In the genomic region with DNA sequence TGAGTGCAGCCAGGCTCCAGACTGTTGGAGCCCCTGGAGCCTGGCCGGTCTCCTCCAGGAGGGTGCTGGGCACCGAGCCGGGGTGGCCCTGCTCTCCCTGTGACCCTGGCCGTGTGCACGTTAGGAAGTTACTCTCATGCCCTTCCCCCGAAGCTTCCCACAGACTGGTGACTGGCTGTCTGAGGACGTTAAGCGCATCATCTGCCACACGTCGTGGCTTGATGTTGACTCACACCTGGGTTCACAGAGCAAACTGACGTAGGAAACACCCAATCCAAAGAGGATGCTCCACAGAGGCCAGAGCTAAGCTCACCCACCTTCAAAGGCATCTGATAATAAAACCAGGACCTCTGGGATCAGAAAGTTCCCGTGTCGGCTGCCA, we compare ENCODE assay signal across 16 cellular contexts.
DNase-seq lines count a peak whose midpoint lies in the region; ATAC-seq and TF ChIP-seq lines count a peak whose summit lies in the region.
"Had no signal": no experiment of that assay in that cellular context is flagged by ENCODE, and none has a peak within 500 bp of the region (broad histone marks: within the 10 kb centered on the region; RNA-seq: fewer than 3 reads in every experiment).

No MANE protein-coding gene starts in this region.

- H3K4me1 ChIP-seq in PC-3 (ENCODE audit: insufficient read depth, low read length) = no peaks in the 10 kb centered on the region
- H3K4me1 ChIP-seq: colonic mucosa had no signal

- H3F3A ChIP-seq in PC-3 (ENCODE audit: low read length, unreplicated experiment) = no peaks in the 10 kb centered on the region

- H4K20me1 ChIP-seq in PC-3 (ENCODE audit: low read length) = no peaks in the 10 kb centered on the region

- H3K4me3 ChIP-seq in PC-3 (ENCODE audit: low read length) = no peak overlapping the region
- H3K4me3 ChIP-seq: colonic mucosa, ovary, SK-N-MC had no signal

- H3K9me3 ChIP-seq in PC-3 (ENCODE audit: low read length) = no peaks in the 10 kb centered on the region
- H3K9me3 ChIP-seq: colonic mucosa, ovary had no signal

- POLR2A ChIA-PET in PC-3 (lab: Charles Lee; ENCODE audit: unreplicated experiment) = no interaction called here

- DNase-seq in activated naive CD8-positive, alpha-beta T cell treated with anti-CD3 and anti-CD28 coated beads, Interleukin-2, amount 50 U/mL, for 24 hours = peak; percentile 10
- DNase-seq in activated naive CD8-positive, alpha-beta T cell treated with anti-CD3 and anti-CD28 coated beads for 36 hours = no peak
- DNase-seq in PC-3 = peak; percentile 26
- peak; percentile 5 for DNase-seq in iris pigment epithelial cell (ENCODE audit: low read depth)
- no peak for DNase-seq in stimulated activated effector memory CD8-positive, alpha-beta T cell treated with anti-CD3 and anti-CD28 coated beads, Interleukin-12 subunit alpha, Interleukin-12 subunit beta, amount 100 ng/mL, for 72 hours (ENCODE audit: low spot score in 2 of 2)
- DNase-seq in NCI-H2227 (lab: John Stamatoyannopoulos, UW; ENCODE audit: unreplicated experiment) = no peak
- no peak for DNase-seq in dermis blood vessel endothelial cell
- no peak for DNase-seq in activated T-helper 2 cell treated with anti-CD3 and anti-CD28 coated beads, Interferon-gamma antibody, Interleukin-2, Interleukin-4, amounts not matched to agents 10 μg/mL and 5 μg/mL and 100 μg/mL, durations not matched to agents 14 hours and 24 hours and 36 hours (ENCODE audit: low spot score)
- DNase-seq: activated CD4-positive, CD25-positive, alpha-beta regulatory T cell; activated T-cell treated with anti-CD3 and anti-CD28 coated beads, Interleukin-2, amount 50 U/mL, for 4 hours; colonic mucosa; H9; NCI-H2081 treated with DMSO at 0.1 percent for 48 hours had no signal

- no peak for TF ChIP-seq CTCF in PC-3 (conservative IDR thresholded peaks at IDR 0.05; ENCODE audit: low read depth, low read length)

- no peaks in the 10 kb centered on the region for H3K4me1 Mint-ChIP-seq in activated naive CD8-positive, alpha-beta T cell treated with anti-CD3 and anti-CD28 coated beads, Interleukin-2, amount 50 U/mL, for 24 hours
- no peaks in the 10 kb centered on the region for H3K4me1 Mint-ChIP-seq in activated naive CD8-positive, alpha-beta T cell treated with anti-CD3 and anti-CD28 coated beads for 36 hours
- H3K4me1 Mint-ChIP-seq in stimulated activated effector memory CD8-positive, alpha-beta T cell treated with anti-CD3 and anti-CD28 coated beads, Interleukin-12 subunit alpha, Interleukin-12 subunit beta, amount 100 ng/mL, for 72 hours = no peaks in the 10 kb centered on the region
- no peaks in the 10 kb centered on the region for H3K4me1 Mint-ChIP-seq in activated T-helper 2 cell treated with anti-CD3 and anti-CD28 coated beads, Interferon-gamma antibody, Interleukin-2, Interleukin-4, amounts not matched to agents 10 μg/mL and 5 μg/mL and 100 μg/mL, durations not matched to agents 14 hours and 24 hours and 36 hours (ENCODE audit: low read depth)

- peaks cover 59% of the 10 kb centered on the region for H3K27me3 ChIP-seq in PC-3 (ENCODE audit: low read length)
- H3K27me3 ChIP-seq: colonic mucosa, ovary had no signal

- ATAC-seq in activated naive CD8-positive, alpha-beta T cell treated with anti-CD3 and anti-CD28 coated beads, Interleukin-2, amount 50 U/mL, for 24 hours = peak; percentile 22
- no peak for ATAC-seq in PC-3
- ATAC-seq in stimulated activated effector memory CD8-positive, alpha-beta T cell treated with anti-CD3 and anti-CD28 coated beads, Interleukin-12 subunit alpha, Interleukin-12 subunit beta, amount 100 ng/mL, for 72 hours = peak; percentile 47
- ATAC-seq: activated T-cell treated with anti-CD3 and anti-CD28 coated beads, Interleukin-2, amount 50 U/mL, for 4 hours had no signal

- H3K4me2 ChIP-seq in PC-3 (ENCODE audit: low read length) = no peak overlapping the region

- no peak overlapping the region for H3K27ac Mint-ChIP-seq in activated naive CD8-positive, alpha-beta T cell treated with anti-CD3 and anti-CD28 coated beads, Interleukin-2, amount 50 U/mL, for 24 hours
- no peak overlapping the region for H3K27ac Mint-ChIP-seq in activated naive CD8-positive, alpha-beta T cell treated with anti-CD3 and anti-CD28 coated beads for 36 hours
- H3K27ac Mint-ChIP-seq in stimulated activated effector memory CD8-positive, alpha-beta T cell treated with anti-CD3 and anti-CD28 coated beads, Interleukin-12 subunit alpha, Interleukin-12 subunit beta, amount 100 ng/mL, for 72 hours = no peak overlapping the region
- H3K27ac Mint-ChIP-seq in activated T-helper 2 cell treated with anti-CD3 and anti-CD28 coated beads, Interferon-gamma antibody, Interleukin-2, Interleukin-4, amounts not matched to agents 10 μg/mL and 5 μg/mL and 100 μg/mL, durations not matched to agents 14 hours and 24 hours and 36 hours = no peak overlapping the region
- H3K27ac Mint-ChIP-seq: H9, memory B cell had no signal

- no peaks in the 10 kb centered on the region for H3K9me3 Mint-ChIP-seq in activated naive CD8-positive, alpha-beta T cell treated with anti-CD3 and anti-CD28 coated beads, Interleukin-2, amount 50 U/mL, for 24 hours
- no peaks in the 10 kb centered on the region for H3K9me3 Mint-ChIP-seq in activated naive CD8-positive, alpha-beta T cell treated with anti-CD3 and anti-CD28 coated beads for 36 hours
- H3K9me3 Mint-ChIP-seq in stimulated activated effector memory CD8-positive, alpha-beta T cell treated with anti-CD3 and anti-CD28 coated beads, Interleukin-12 subunit alpha, Interleukin-12 subunit beta, amount 100 ng/mL, for 72 hours = no peaks in the 10 kb centered on the region
- no peaks in the 10 kb centered on the region for H3K9me3 Mint-ChIP-seq in activated T-helper 2 cell treated with anti-CD3 and anti-CD28 coated beads, Interferon-gamma antibody, Interleukin-2, Interleukin-4, amounts not matched to agents 10 μg/mL and 5 μg/mL and 100 μg/mL, durations not matched to agents 14 hours and 24 hours and 36 hours
- H3K9me3 Mint-ChIP-seq: activated T-cell treated with anti-CD3 and anti-CD28 coated beads, Interleukin-2, amount 50 U/mL, for 4 hours; H9; memory B cell had no signal

- H3K36me3 Mint-ChIP-seq in activated naive CD8-positive, alpha-beta T cell treated with anti-CD3 and anti-CD28 coated beads, Interleukin-2, amount 50 U/mL, for 24 hours (ENCODE audit: low read depth) = no peaks in the 10 kb centered on the region
- no peaks in the 10 kb centered on the region for H3K36me3 Mint-ChIP-seq in activated naive CD8-positive, alpha-beta T cell treated with anti-CD3 and anti-CD28 coated beads for 36 hours
- no peaks in the 10 kb centered on the region for H3K36me3 Mint-ChIP-seq in stimulated activated effector memory CD8-positive, alpha-beta T cell treated with anti-CD3 and anti-CD28 coated beads, Interleukin-12 subunit alpha, Interleukin-12 subunit beta, amount 100 ng/mL, for 72 hours
- no peaks in the 10 kb centered on the region for H3K36me3 Mint-ChIP-seq in activated T-helper 2 cell treated with anti-CD3 and anti-CD28 coated beads, Interferon-gamma antibody, Interleukin-2, Interleukin-4, amounts not matched to agents 10 μg/mL and 5 μg/mL and 100 μg/mL, durations not matched to agents 14 hours and 24 hours and 36 hours (ENCODE audit: low read depth)
- H3K36me3 Mint-ChIP-seq: memory B cell had no signal

- no peak overlapping the region for H3K9ac ChIP-seq in PC-3 (ENCODE audit: low read length)

- H3K27ac ChIP-seq in PC-3 (ENCODE audit: low read length) = no peak overlapping the region
- H3K27ac ChIP-seq: colonic mucosa, ovary, SK-N-MC had no signal

- no TSS peak for BruUV-seq in PC-3 (replicated peaks; lab: Mats Ljungman, UMichigan)

- CTCF ChIA-PET in PC-3 (lab: Charles Lee) = no interaction called here

- H3K36me3 ChIP-seq in PC-3 (ENCODE audit: low read depth, low read length) = no peaks in the 10 kb centered on the region
- H3K36me3 ChIP-seq: colonic mucosa, ovary had no signal

- intact Hi-C loops in PC-3 (cut with micrococcal nuclease) = no loop called here
- intact Hi-C loops in activated T-helper 2 cell treated with anti-CD3 and anti-CD28 coated beads, Interferon-gamma antibody, Interleukin-2, Interleukin-4, amounts not matched to agents 10 μg/mL and 5 μg/mL and 100 μg/mL, durations not matched to agents 14 hours and 24 hours and 36 hours (cut with micrococcal nuclease) = no loop called here

- H2AFZ ChIP-seq in PC-3 (ENCODE audit: low read length) = no peak overlapping the region

- no peaks in the 10 kb centered on the region for H3K79me2 ChIP-seq in PC-3 (ENCODE audit: low read length)

- no peak overlapping the region for H3K4me3 Mint-ChIP-seq in activated naive CD8-positive, alpha-beta T cell treated with anti-CD3 and anti-CD28 coated beads, Interleukin-2, amount 50 U/mL, for 24 hours
- H3K4me3 Mint-ChIP-seq in activated naive CD8-positive, alpha-beta T cell treated with anti-CD3 and anti-CD28 coated beads for 36 hours = no peak overlapping the region
- H3K4me3 Mint-ChIP-seq in stimulated activated effector memory CD8-positive, alpha-beta T cell treated with anti-CD3 and anti-CD28 coated beads, Interleukin-12 subunit alpha, Interleukin-12 subunit beta, amount 100 ng/mL, for 72 hours = no peak overlapping the region
- no peak overlapping the region for H3K4me3 Mint-ChIP-seq in activated T-helper 2 cell treated with anti-CD3 and anti-CD28 coated beads, Interferon-gamma antibody, Interleukin-2, Interleukin-4, amounts not matched to agents 10 μg/mL and 5 μg/mL and 100 μg/mL, durations not matched to agents 14 hours and 24 hours and 36 hours (ENCODE audit: low read depth)
- H3K4me3 Mint-ChIP-seq: activated T-cell treated with anti-CD3 and anti-CD28 coated beads, Interleukin-2, amount 50 U/mL, for 4 hours; H9; memory B cell had no signal

- no peaks in the 10 kb centered on the region for H3K9me2 ChIP-seq in PC-3 (replicated peaks; ENCODE audit: low read length)

- no peaks in the 10 kb centered on the region for H3K27me3 Mint-ChIP-seq in activated naive CD8-positive, alpha-beta T cell treated with anti-CD3 and anti-CD28 coated beads, Interleukin-2, amount 50 U/mL, for 24 hours
- peaks cover 3% of the 10 kb centered on the region for H3K27me3 Mint-ChIP-seq in activated naive CD8-positive, alpha-beta T cell treated with anti-CD3 and anti-CD28 coated beads for 36 hours
- H3K27me3 Mint-ChIP-seq in activated T-helper 2 cell treated with anti-CD3 and anti-CD28 coated beads, Interferon-gamma antibody, Interleukin-2, Interleukin-4, amounts not matched to agents 10 μg/mL and 5 μg/mL and 100 μg/mL, durations not matched to agents 14 hours and 24 hours and 36 hours (ENCODE audit: low read depth) = no peaks in the 10 kb centered on the region

Comparison
In these comparisons a context has a peak if more than half of its experiments do, and no peak if none do; other contexts are left out.
1. DNase-seq: peak in activated naive CD8-positive, alpha-beta T cell treated with anti-CD3 and anti-CD28 coated beads, Interleukin-2, amount 50 U/mL, for 24 hours (single experiment), PC-3 (single experiment) and iris pigment epithelial cell (single experiment); none in activated naive CD8-positive, alpha-beta T cell treated with anti-CD3 and anti-CD28 coated beads for 36 hours (single experiment), stimulated activated effector memory CD8-positive, alpha-beta T cell treated with anti-CD3 and anti-CD28 coated beads, Interleukin-12 subunit alpha, Interleukin-12 subunit beta, amount 100 ng/mL, for 72 hours (0 of 2), NCI-H2227 (single experiment), dermis blood vessel endothelial cell (single experiment) and activated T-helper 2 cell treated with anti-CD3 and anti-CD28 coated beads, Interferon-gamma antibody, Interleukin-2, Interleukin-4, amounts not matched to agents 10 μg/mL and 5 μg/mL and 100 μg/mL, durations not matched to agents 14 hours and 24 hours and 36 hours (single experiment).